In genomic region chr19:18675779-18676178, GRCh38 we compare ENCODE assay signal across 1 cellular context.
TF ChIP-seq lines count a peak whose summit lies in the region.

No MANE protein-coding gene starts in this region.

TF ChIP-seq in endothelial cell of umbilical vein, 7 proteins besides CTCF, POLR2A, EP300 and RAD21:
- TF ChIP-seq FOS (IDR thresholded peaks at IDR 0.05; ENCODE audit: borderline replicate concordance, insufficient read depth, low read length) (no peak), MYC (IDR thresholded peaks at IDR 0.05; ENCODE audit: low read depth, low read length) (no peak), MAX (IDR thresholded peaks at IDR 0.05; ENCODE audit: insufficient read depth, insufficient read length) (no peak), JUN (IDR thresholded peaks at IDR 0.05; ENCODE audit: borderline replicate concordance, insufficient read depth, insufficient read length, low read depth) (no peak), EZH2 (IDR thresholded peaks at IDR 0.05; ENCODE audit: borderline replicate concordance, low read depth, low read length, severe bottlenecking) (no peak)
